11 cellular contexts compared by ENCODE assay signal in genomic region chr19:15210323-15210774, GRCh38. TPM values are rescaled to one million over a fixed set of nuclear protein-coding genes. Genes with fewer than 3 reads are reported as not detected.
DNase-seq lines count a peak whose midpoint lies in the region; ATAC-seq and TF ChIP-seq lines count a peak whose summit lies in the region.
"Had no signal": no experiment of that assay in that cellular context is flagged by ENCODE, and none has a peak within 500 bp of the region (broad histone marks: within the 10 kb centered on the region; RNA-seq: fewer than 3 reads in every experiment).

No MANE protein-coding gene starts in this region.

- no peaks in the 10 kb centered on the region for H3K27me3 ChIP-seq in HL-60 (ENCODE audit: insufficient read depth, poor library complexity, severe bottlenecking)
- no peaks in the 10 kb centered on the region for H3K27me3 ChIP-seq in thoracic aorta (replicated peaks; ENCODE audit: insufficient read depth)
- no peaks in the 10 kb centered on the region for H3K27me3 ChIP-seq in colonic mucosa

- H3K27ac ChIP-seq in HL-60 (replicated peaks) (peak overlapping the region; percentile 76), thoracic aorta (peak overlapping the region; percentile 79 to 84), colonic mucosa (no peak overlapping the region)

- ATAC-seq in left cardiac atrium (peak; percentile 75 to 89), thoracic aorta (ENCODE audit: insufficient number of reproducible peaks, low FRiP score, low read depth) (peak; percentile 27), GM18505 (IDR thresholded peaks at IDR 0.05; ENCODE audit: unreplicated experiment) (no peak), HG02981 (IDR thresholded peaks at IDR 0.05; ENCODE audit: unreplicated experiment) (no peak)
- ATAC-seq: naive thymus-derived CD8-positive, alpha-beta T cell had no signal

- H3K9me3 ChIP-seq in thoracic aorta (no peaks in the 10 kb centered on the region), colonic mucosa (no peaks in the 10 kb centered on the region)

- no peak overlapping the region for H3K9ac ChIP-seq in colonic mucosa (ENCODE audit: low read depth in 2 of 2, low read length in 2 of 2)

- intact Hi-C loops in left cardiac atrium (cut with DNase I): no loop called here
- intact Hi-C loops in colonic mucosa (cut with DNase I): no loop called here

- no peak for TF ChIP-seq CTCF in HL-60 (IDR thresholded peaks at IDR 0.05; ENCODE audit: insufficient read depth, low read length)
- TF ChIP-seq CTCF in thoracic aorta (IDR thresholded peaks at IDR 0.05): no peak
- no peak for TF ChIP-seq CTCF in colonic mucosa (IDR thresholded peaks at IDR 0.05)

- DNase-seq in HL-60 (ENCODE audit: low read depth in 1 of 2, low spot score in 1 of 2) (peak; percentile 89 to 97), UCSD-AML1 (lab: John Stamatoyannopoulos, UW; ENCODE audit: unreplicated experiment) (peak; percentile 40), left cardiac atrium (peak; percentile 61), thoracic aorta (ENCODE audit: low spot score) (peak; percentile 85), colonic mucosa (no peak), ecto neural progenitor cell (ENCODE audit: low spot score) (no peak)
- DNase-seq: effector CD8-positive, alpha-beta T cell; naive thymus-derived CD8-positive, alpha-beta T cell had no signal

- no peak for TF ChIP-seq POLR2A in GM18505 (IDR thresholded peaks at IDR 0.05; ENCODE audit: borderline replicate concordance, extremely low read depth, insufficient read depth, insufficient read length)

- H3K4me1 ChIP-seq in thoracic aorta (ENCODE audit: control insufficient read depth in 1 of 2, low read depth in 2 of 2) (peaks cover 17 to 55% of the 10 kb centered on the region in 2 donors), colonic mucosa (no peaks in the 10 kb centered on the region)

- no peak overlapping the region for H3K4me3 ChIP-seq in HL-60 (replicated peaks; ENCODE audit: insufficient read depth, low read length)
- no peak overlapping the region for H3K4me3 ChIP-seq in thoracic aorta
- H3K4me3 ChIP-seq in colonic mucosa: no peak overlapping the region

- H3K36me3 ChIP-seq in thoracic aorta (no peaks in the 10 kb centered on the region), colonic mucosa (no peaks in the 10 kb centered on the region)

RNA-seq across cellular contexts. Expression of gene NOTCH3, which starts 9.6 kb away (rescaled TPM):
- 10 to 100 TPM; 34.4 to 35.4 TPM for total RNA-seq in left cardiac atrium
- total RNA-seq in thoracic aorta: 100 to 1,000 TPM; 289 to 448 TPM
- 10 to 100 TPM in 1 of 2 donors, 1 to 10 TPM in 1; 4.4 to 10.5 TPM for total RNA-seq in colonic mucosa
- total RNA-seq: activated CD8-positive, alpha-beta memory T cell treated with anti-CD3 and anti-CD28 coated beads for 36 hours had no signal

RNA-seq across cellular contexts. Expression of gene EPHX3, which starts 21.9 kb away (rescaled TPM):
- total RNA-seq in left cardiac atrium (under 1 TPM in 1 of 2 donors, not detected in 1; 0.21 TPM), thoracic aorta (1 to 10 TPM in 1 of 2 donors, not detected in 1; 1.2 TPM), colonic mucosa (under 1 TPM; 0.53 to 0.82 TPM)

Comparison
In these comparisons a context has a peak if more than half of its experiments do, and no peak if none do; other contexts are left out.
1. DNase-seq: peak in HL-60 (2 of 2), UCSD-AML1 (single experiment), left cardiac atrium (single experiment) and thoracic aorta (single experiment); none in colonic mucosa (single experiment) and ecto neural progenitor cell (single experiment).
2. ATAC-seq: peak in left cardiac atrium (2 of 2) and thoracic aorta (single experiment); none in GM18505 (single experiment) and HG02981 (single experiment).
3. RNA of gene NOTCH3, which starts 9.6 kb away (total RNA-seq): 289 to 448 TPM in thoracic aorta; 34.4 to 35.4 TPM in left cardiac atrium and 4.4 to 10.5 TPM in colonic mucosa; every median in the first group is over 4 times any median in the second.